In the genomic region with DNA sequence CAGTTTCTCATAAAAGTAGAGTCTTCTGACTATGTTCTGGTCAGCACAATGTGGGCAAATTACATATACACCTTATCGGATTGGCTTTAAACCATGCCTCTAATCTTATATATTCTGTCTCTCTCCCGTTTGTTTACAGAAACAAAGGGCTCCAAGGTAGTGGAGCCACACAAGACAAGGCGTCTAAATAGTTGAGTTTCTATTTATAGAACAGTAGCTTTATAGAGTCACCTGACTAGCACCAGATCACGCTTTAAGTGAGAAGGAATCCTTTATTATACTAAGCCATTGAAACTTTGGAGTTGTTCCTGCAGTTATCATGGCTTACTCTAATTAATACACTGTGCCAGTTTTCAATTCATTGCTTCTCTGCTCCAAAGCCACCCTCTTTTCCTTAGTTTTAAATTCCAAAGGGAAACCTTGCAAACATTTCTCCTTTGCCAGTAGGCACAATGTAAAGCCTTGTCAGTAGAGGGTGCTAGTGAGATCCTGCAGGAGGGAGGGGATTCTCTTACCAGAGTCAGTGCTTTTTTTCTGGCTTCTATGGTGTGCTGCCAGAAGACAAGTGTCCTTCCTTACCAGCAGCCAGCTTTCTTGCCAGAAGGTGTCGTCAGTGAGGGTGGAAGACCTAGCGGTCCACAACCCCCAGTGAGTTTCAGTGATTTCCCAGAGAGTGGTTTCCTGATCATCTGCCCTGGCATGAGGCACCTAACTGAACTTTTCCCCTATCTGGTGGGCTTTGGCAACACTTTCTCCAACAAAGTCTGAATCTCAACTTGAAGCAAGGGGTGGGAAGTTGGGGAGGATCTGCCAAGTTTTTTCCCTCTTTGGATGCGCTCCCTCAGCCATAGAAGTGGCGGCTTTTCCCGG, we compare ENCODE assay signal across 8 cellular contexts.
DNase-seq lines count a peak whose midpoint lies in the region; ATAC-seq and TF ChIP-seq lines count a peak whose summit lies in the region.

No MANE protein-coding gene starts in this region.

- ATAC-seq in GM18511 (IDR thresholded peaks at IDR 0.05; ENCODE audit: unreplicated experiment) = peak; percentile 84
- peak; percentile 85 for ATAC-seq in HG02870 (IDR thresholded peaks at IDR 0.05; ENCODE audit: unreplicated experiment)
- peak; percentile 76 for ATAC-seq in activated CD8-positive, alpha-beta T cell treated with anti-CD3 and anti-CD28 coated beads, Interleukin-2, amount 10 ng/mL, durations not matched to agents 7 days and 5 days
- peak; percentile 84 for ATAC-seq in stimulated activated naive CD8-positive, alpha-beta T cell treated with anti-CD3 and anti-CD28 coated beads, Interleukin-15, amount 100 ng/mL, for 72 hours
- ATAC-seq in omental fat pad (ENCODE audit: low FRiP score) = no peak

- no peaks in the 10 kb centered on the region for H3K36me3 Mint-ChIP-seq in Caco-2 (ENCODE audit: insufficient read depth, unreplicated experiment)
- no peaks in the 10 kb centered on the region for H3K36me3 Mint-ChIP-seq in activated CD8-positive, alpha-beta T cell treated with anti-CD3 and anti-CD28 coated beads, Interleukin-2, amount 10 ng/mL, durations not matched to agents 7 days and 5 days (ENCODE audit: low read depth)

- CTCF ChIA-PET in Caco-2 (lab: Charles Lee) = interaction anchor here (0.6 to 1.6 kb wide), 6 partner anchors 25 to 449 kb away, joined by 3 to 8 read pairs (median 4); no protein-coding TSS in a partner anchor
- CTCF ChIA-PET in activated CD8-positive, alpha-beta T cell treated with anti-CD3 and anti-CD28 coated beads, Interleukin-2, amount 10 ng/mL, durations not matched to agents 7 days and 5 days (lab: Charles Lee) = interaction anchor here (0.6 to 3.2 kb wide), 5 partner anchors 28 to 449 kb away, joined by 3 to 11 read pairs (median 5); no protein-coding TSS in a partner anchor

- peak; percentile 92 to 98 for TF ChIP-seq CTCF in Caco-2 (IDR thresholded peaks at IDR 0.05; ENCODE audit: insufficient read depth in 1 of 2, low read depth in 1 of 2, low read length in 1 of 2, severe bottlenecking in 1 of 2, unreplicated experiment in 1 of 2)
- TF ChIP-seq CTCF in omental fat pad (IDR thresholded peaks at IDR 0.05) = no peak

- H3K36me3 ChIP-seq in Caco-2 (ENCODE audit: control insufficient read depth, insufficient read depth, low read length) = no peaks in the 10 kb centered on the region

- peaks cover 8% of the 10 kb centered on the region for H3K27me3 Mint-ChIP-seq in Caco-2 (ENCODE audit: insufficient read depth, unreplicated experiment)
- H3K27me3 Mint-ChIP-seq in activated CD8-positive, alpha-beta T cell treated with anti-CD3 and anti-CD28 coated beads, Interleukin-2, amount 10 ng/mL, durations not matched to agents 7 days and 5 days (ENCODE audit: low read depth) = peaks cover 24% of the 10 kb centered on the region
- peaks cover 13% of the 10 kb centered on the region for H3K27me3 Mint-ChIP-seq in stimulated activated naive CD8-positive, alpha-beta T cell treated with anti-CD3 and anti-CD28 coated beads, Interleukin-15, amount 100 ng/mL, for 72 hours

- DNase-seq in Caco-2 = peak; percentile 88 to 89
- peak; percentile 70 for DNase-seq in NCI-H2029 (lab: John Stamatoyannopoulos, UW)
- DNase-seq in activated CD8-positive, alpha-beta T cell treated with anti-CD3 and anti-CD28 coated beads, Interleukin-2, amount 10 ng/mL, durations not matched to agents 7 days and 5 days = peak; percentile 54
- peak; percentile 6 for DNase-seq in hepatic stellate cell (ENCODE audit: low spot score)
- DNase-seq in stimulated activated naive CD8-positive, alpha-beta T cell treated with anti-CD3 and anti-CD28 coated beads, Interleukin-15, amount 100 ng/mL, for 72 hours = peak; percentile 32 to 41
- no peak for DNase-seq in omental fat pad (ENCODE audit: low spot score)

- H3K4me1 Mint-ChIP-seq in Caco-2 (ENCODE audit: low read depth, unreplicated experiment) = no peaks in the 10 kb centered on the region
- no peaks in the 10 kb centered on the region for H3K4me1 Mint-ChIP-seq in activated CD8-positive, alpha-beta T cell treated with anti-CD3 and anti-CD28 coated beads, Interleukin-2, amount 10 ng/mL, durations not matched to agents 7 days and 5 days (ENCODE audit: low read depth)
- peaks cover 9% of the 10 kb centered on the region for H3K4me1 Mint-ChIP-seq in stimulated activated naive CD8-positive, alpha-beta T cell treated with anti-CD3 and anti-CD28 coated beads, Interleukin-15, amount 100 ng/mL, for 72 hours

- no peaks in the 10 kb centered on the region for H3K27me3 ChIP-seq in Caco-2 (replicated peaks; ENCODE audit: control insufficient read depth, insufficient read depth, low read length)

- H3K9me3 Mint-ChIP-seq in Caco-2 (ENCODE audit: unreplicated experiment) = no peaks in the 10 kb centered on the region
- no peaks in the 10 kb centered on the region for H3K9me3 Mint-ChIP-seq in activated CD8-positive, alpha-beta T cell treated with anti-CD3 and anti-CD28 coated beads, Interleukin-2, amount 10 ng/mL, durations not matched to agents 7 days and 5 days (ENCODE audit: insufficient read depth)
- peaks cover 0 to 6% of the 10 kb centered on the region in 2 donors for H3K9me3 Mint-ChIP-seq in stimulated activated naive CD8-positive, alpha-beta T cell treated with anti-CD3 and anti-CD28 coated beads, Interleukin-15, amount 100 ng/mL, for 72 hours

- intact Hi-C loops in Caco-2 (cut with micrococcal nuclease; ENCODE audit: unreplicated experiment) = loop anchor here (1.0 to 10.0 kb wide), 10 partner anchors 59 to 784 kb away; no protein-coding TSS in a partner anchor

- no peak overlapping the region for H3K4me3 ChIP-seq in Caco-2 (ENCODE audit: low read depth, low read length)

- POLR2A ChIA-PET in Caco-2 (lab: Charles Lee) = no interaction called here
- POLR2A ChIA-PET in activated CD8-positive, alpha-beta T cell treated with anti-CD3 and anti-CD28 coated beads, Interleukin-2, amount 10 ng/mL, durations not matched to agents 7 days and 5 days (lab: Charles Lee) = no interaction called here

- H3K9me3 ChIP-seq in Caco-2 = no peaks in the 10 kb centered on the region

- H3K27ac Mint-ChIP-seq in Caco-2 (ENCODE audit: unreplicated experiment) = no peak overlapping the region
- no peak overlapping the region for H3K27ac Mint-ChIP-seq in activated CD8-positive, alpha-beta T cell treated with anti-CD3 and anti-CD28 coated beads, Interleukin-2, amount 10 ng/mL, durations not matched to agents 7 days and 5 days
- no peak overlapping the region for H3K27ac Mint-ChIP-seq in stimulated activated naive CD8-positive, alpha-beta T cell treated with anti-CD3 and anti-CD28 coated beads, Interleukin-15, amount 100 ng/mL, for 72 hours

- H3K4me1 ChIP-seq in Caco-2 = no peaks in the 10 kb centered on the region

- H3K4me3 Mint-ChIP-seq in Caco-2 (ENCODE audit: unreplicated experiment) = no peak overlapping the region
- H3K4me3 Mint-ChIP-seq in activated CD8-positive, alpha-beta T cell treated with anti-CD3 and anti-CD28 coated beads, Interleukin-2, amount 10 ng/mL, durations not matched to agents 7 days and 5 days = no peak overlapping the region
- H3K4me3 Mint-ChIP-seq in stimulated activated naive CD8-positive, alpha-beta T cell treated with anti-CD3 and anti-CD28 coated beads, Interleukin-15, amount 100 ng/mL, for 72 hours = no peak overlapping the region

- no TSS peak for BruUV-seq in Caco-2 (replicated peaks; lab: Mats Ljungman, UMichigan)

Comparison
In these comparisons a context has a peak if more than half of its experiments do, and no peak if none do; other contexts are left out.
1. CTCF ChIP-seq: peak in Caco-2 (2 of 2); none in omental fat pad (0 of 3).